Comparison of ENCODE assay signal across 22 cellular contexts in the genomic region with DNA sequence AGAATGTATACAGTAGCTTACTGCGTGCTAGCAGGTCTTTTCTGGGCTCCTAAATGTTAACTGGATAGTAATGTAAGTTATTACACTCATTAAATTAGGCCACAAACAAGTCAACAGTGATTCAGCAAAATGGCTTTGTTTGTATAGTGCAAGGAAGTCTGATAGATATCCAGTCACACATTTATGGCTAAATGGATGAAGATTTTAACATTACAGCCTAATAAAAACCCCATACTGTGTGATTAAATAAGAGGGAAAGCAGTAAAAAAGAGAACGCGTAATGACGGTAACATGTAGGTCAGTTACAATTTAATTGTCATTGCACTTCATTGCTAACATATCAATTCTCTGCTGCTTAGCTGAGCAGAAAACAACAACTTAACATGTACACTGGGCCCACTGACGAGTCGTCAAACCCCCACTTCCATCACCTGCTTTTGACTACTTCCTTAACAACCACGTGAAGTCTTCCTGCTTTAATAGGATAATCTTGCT.
DNase-seq lines count a peak whose midpoint lies in the region; TF ChIP-seq lines count a peak whose summit lies in the region.
"Had no signal": no experiment of that assay in that cellular context is flagged by ENCODE, and none has a peak within 500 bp of the region (broad histone marks: within the 10 kb centered on the region; RNA-seq: fewer than 3 reads in every experiment).

No MANE protein-coding gene starts in this region.

- no peaks in the 10 kb centered on the region for H3F3A ChIP-seq in smooth muscle cell (ENCODE audit: low read depth)

- H3K27me3 ChIP-seq in smooth muscle cell (ENCODE audit: low read depth) (no peaks in the 10 kb centered on the region), uterus (no peaks in the 10 kb centered on the region)
- no peaks in the 10 kb centered on the region for H3K27me3 ChIP-seq in effector memory CD4-positive, alpha-beta T cell (replicated peaks; ENCODE audit: control insufficient read depth, insufficient read depth, low read length, poor library complexity, severe bottlenecking)
- H3K27me3 ChIP-seq: BE2C, body of pancreas had no signal

- TF ChIP-seq POLR2A in uterus (IDR thresholded peaks at IDR 0.05): no peak

- no peak overlapping the region for H3K4me2 ChIP-seq in smooth muscle cell

- 45% methylated on average over 7 of the region's 7 CpGs for WGBS in smooth muscle cell (ENCODE audit: low lambda C conversion rate)

- H2AFZ ChIP-seq in smooth muscle cell (ENCODE audit: low read depth): peak overlapping the region; percentile 9

- no peaks in the 10 kb centered on the region for H3K36me3 Mint-ChIP-seq in CD14-positive monocyte
- H3K36me3 Mint-ChIP-seq: T-cell, type B pancreatic cell had no signal

- DNase-seq in NCI-H1436 treated with DMSO at 0.1 percent for 48 hours (lab: John Stamatoyannopoulos, UW) (peak; percentile 36), NCI-H1436 (lab: John Stamatoyannopoulos, UW) (no peak), NCI-H128 (lab: John Stamatoyannopoulos, UW; ENCODE audit: unreplicated experiment) (peak; percentile 7), NCI-H82 (lab: John Stamatoyannopoulos, UW) (peak; percentile 67), smooth muscle cell (lab: John Stamatoyannopoulos, UW; ENCODE audit: unreplicated experiment) (no peak), CD14-positive monocyte (ENCODE audit: low spot score) (no peak), uterus (no peak)
- DNase-seq in effector memory CD4-positive, alpha-beta T cell: no peak
- DNase-seq: activated CD4-positive, alpha-beta T cell treated with anti-CD3 and anti-CD28 coated beads, Interleukin-2, amount 10 ng/mL, durations not matched to agents 7 days and 5 days; activated CD8-positive, alpha-beta memory T cell treated with anti-CD3 and anti-CD28 coated beads, Interleukin-2, amount 50 U/mL, for 4 hours; BE2C; body of pancreas; GDM1; Kasumi-1; mesenchymal stem cell; NCI-H1092 treated with DMSO at 0.1 percent for 48 hours; NCI-H510A; Right ventricle myocardium superior; stimulated activated CD4-positive, alpha-beta T cell treated with anti-CD3 and anti-CD28 coated beads, Interleukin-12 subunit alpha, Interleukin-12 subunit beta, amount 100 ng/mL, for 4 hours; T-cell had no signal

- no peaks in the 10 kb centered on the region for H3K4me1 Mint-ChIP-seq in CD14-positive monocyte
- H3K4me1 Mint-ChIP-seq: activated CD4-positive, alpha-beta T cell treated with anti-CD3 and anti-CD28 coated beads, Interleukin-2, amount 10 ng/mL, durations not matched to agents 7 days and 5 days; T-cell had no signal

- H3K4me3 Mint-ChIP-seq in CD14-positive monocyte: no peak overlapping the region
- H3K4me3 Mint-ChIP-seq: activated CD4-positive, alpha-beta T cell treated with anti-CD3 and anti-CD28 coated beads, Interleukin-2, amount 10 ng/mL, durations not matched to agents 7 days and 5 days; T-cell; type B pancreatic cell had no signal

- H3K9me3 ChIP-seq in smooth muscle cell (replicated peaks; ENCODE audit: low read depth): no peaks in the 10 kb centered on the region
- H3K9me3 ChIP-seq in effector memory CD4-positive, alpha-beta T cell (ENCODE audit: control insufficient read depth, low read length): no peaks in the 10 kb centered on the region
- H3K9me3 ChIP-seq in uterus: no peaks in the 10 kb centered on the region
- H3K9me3 ChIP-seq: BE2C, body of pancreas had no signal

- no peak overlapping the region for H3K4me3 ChIP-seq in smooth muscle cell
- H3K4me3 ChIP-seq in effector memory CD4-positive, alpha-beta T cell (ENCODE audit: insufficient read depth, low read depth, low read length, poor library complexity, severe bottlenecking): no peak overlapping the region
- H3K4me3 ChIP-seq in uterus: no peak overlapping the region
- H3K4me3 ChIP-seq: body of pancreas had no signal

- H3K79me2 ChIP-seq in smooth muscle cell (ENCODE audit: low read depth): no peaks in the 10 kb centered on the region

- intact Hi-C loops in CD14-positive monocyte (cut with micrococcal nuclease) (no loop called here), uterus (cut with DNase I; ENCODE audit: low total_unique reads) (no loop called here)

- no peak overlapping the region for H3K27ac Mint-ChIP-seq in CD14-positive monocyte
- H3K27ac Mint-ChIP-seq: activated CD4-positive, alpha-beta T cell treated with anti-CD3 and anti-CD28 coated beads, Interleukin-2, amount 10 ng/mL, durations not matched to agents 7 days and 5 days; activated T-helper 2 cell treated with anti-CD3 and anti-CD28 coated beads, Interferon-gamma antibody, Interleukin-2, Interleukin-4, amounts not matched to agents 10 μg/mL and 5 μg/mL and 100 μg/mL, durations not matched to agents 14 hours and 24 hours and 36 hours; T-cell; type B pancreatic cell had no signal

- TF ChIP-seq CTCF in smooth muscle cell (IDR thresholded peaks at IDR 0.05; ENCODE audit: borderline replicate concordance, insufficient read depth, poor library complexity, severe bottlenecking) (no peak), CD14-positive monocyte (IDR thresholded peaks at IDR 0.05) (no peak), uterus (IDR thresholded peaks at IDR 0.05) (no peak)

- H3K36me3 ChIP-seq in smooth muscle cell (ENCODE audit: low read depth): no peaks in the 10 kb centered on the region
- no peaks in the 10 kb centered on the region for H3K36me3 ChIP-seq in effector memory CD4-positive, alpha-beta T cell (ENCODE audit: control insufficient read depth, insufficient read depth, low read length)
- H3K36me3 ChIP-seq in uterus: no peaks in the 10 kb centered on the region
- H3K36me3 ChIP-seq: BE2C had no signal

- H3K9me3 Mint-ChIP-seq in CD14-positive monocyte: peaks cover 0 to 4% (median 0%) of the 10 kb centered on the region in 7 donors
- H3K9me3 Mint-ChIP-seq: activated CD4-positive, alpha-beta T cell treated with anti-CD3 and anti-CD28 coated beads, Interleukin-2, amount 10 ng/mL, durations not matched to agents 7 days and 5 days; activated T-helper 2 cell treated with anti-CD3 and anti-CD28 coated beads, Interferon-gamma antibody, Interleukin-2, Interleukin-4, amounts not matched to agents 10 μg/mL and 5 μg/mL and 100 μg/mL, durations not matched to agents 14 hours and 24 hours and 36 hours; type B pancreatic cell had no signal

- no peak overlapping the region for H3K9ac ChIP-seq in smooth muscle cell (ENCODE audit: low read depth)

- no peaks in the 10 kb centered on the region for H4K20me1 ChIP-seq in smooth muscle cell (ENCODE audit: low read depth)

- no peaks in the 10 kb centered on the region for H3K27me3 Mint-ChIP-seq in CD14-positive monocyte (ENCODE audit: low read depth in 3 of 3)
- H3K27me3 Mint-ChIP-seq: activated CD4-positive, alpha-beta T cell treated with anti-CD3 and anti-CD28 coated beads, Interleukin-2, amount 10 ng/mL, durations not matched to agents 7 days and 5 days; T-cell had no signal

- H3K27ac ChIP-seq in smooth muscle cell (ENCODE audit: low read depth) (no peak overlapping the region), uterus (no peak overlapping the region)
- H3K27ac ChIP-seq in effector memory CD4-positive, alpha-beta T cell (ENCODE audit: insufficient read depth, low read length, poor library complexity, severe bottlenecking): no peak overlapping the region
- H3K27ac ChIP-seq: body of pancreas had no signal

- H3K4me1 ChIP-seq in smooth muscle cell (ENCODE audit: low read depth): no peaks in the 10 kb centered on the region
- no peaks in the 10 kb centered on the region for H3K4me1 ChIP-seq in effector memory CD4-positive, alpha-beta T cell (ENCODE audit: control insufficient read depth, insufficient read depth, low read length, poor library complexity, severe bottlenecking)
- no peaks in the 10 kb centered on the region for H3K4me1 ChIP-seq in uterus
- H3K4me1 ChIP-seq: BE2C had no signal

Comparison
In these comparisons a context has a peak if more than half of its experiments do, and no peak if none do; other contexts are left out.
1. DNase-seq: peak in NCI-H1436 treated with DMSO at 0.1 percent for 48 hours (single experiment), NCI-H128 (single experiment) and NCI-H82 (single experiment); none in NCI-H1436 (single experiment), smooth muscle cell (single experiment), CD14-positive monocyte (single experiment), effector memory CD4-positive, alpha-beta T cell (0 of 3) and uterus (0 of 2).